Comparison of ENCODE assay signal across 1 cellular context in genomic region chr11:114219559-114220349, GRCh38.
A peak's percentile ranks its signal among the peaks of the same experiment; 100 is the strongest.
TF ChIP-seq lines count a peak whose summit lies in the region.

No MANE protein-coding gene starts in this region.

TF ChIP-seq in K562, 482 proteins besides CTCF, POLR2A, EP300 and RAD21 (continued from another document and continues in another):
- no peak for TF ChIP-seq HBP1 (CRISPR knock-in tag; IDR thresholded peaks at IDR 0.05)
- no peak for TF ChIP-seq YBX1 (IDR thresholded peaks at IDR 0.05)
- TF ChIP-seq ZFP1 (CRISPR knock-in tag; IDR thresholded peaks at IDR 0.05) = no peak
- TF ChIP-seq MNT (conservative IDR thresholded peaks at IDR 0.05) = 0 out of 4 replicates have a peak, but pooled peaks of 1 of the 2 experiments have one; percentile 17
- no peak for TF ChIP-seq PYGO2 (tag; IDR thresholded peaks at IDR 0.05)
- TF ChIP-seq ZNF12 (CRISPR knock-in tag; IDR thresholded peaks at IDR 0.05) = no peak
- no peak for TF ChIP-seq ETV6 (IDR thresholded peaks at IDR 0.05; ENCODE audit: borderline replicate concordance in 1 of 2, low read depth in 2 of 2, low read length in 1 of 2)
- no peak for TF ChIP-seq ETV6 (CRISPR knock-in tag; IDR thresholded peaks at IDR 0.05; ENCODE audit: borderline replicate concordance)
- no peak for TF ChIP-seq RFX1 (IDR thresholded peaks at IDR 0.05)
- TF ChIP-seq C11orf30 (IDR thresholded peaks at IDR 0.05; ENCODE audit: low read depth) = no peak
- TF ChIP-seq ZNF518B (CRISPR knock-in tag; IDR thresholded peaks at IDR 0.05) = no peak
- TF ChIP-seq CHD2 (IDR thresholded peaks at IDR 0.05; ENCODE audit: low read depth, low read length) = no peak
- TF ChIP-seq NR2F6 (CRISPR knock-in tag; IDR thresholded peaks at IDR 0.05) = no peak
- no peak for TF ChIP-seq GATAD2A (IDR thresholded peaks at IDR 0.05)
- no peak for TF ChIP-seq GTF2E2 (tag; IDR thresholded peaks at IDR 0.05)
- no peak for TF ChIP-seq SETDB1 (IDR thresholded peaks at IDR 0.05; ENCODE audit: low read length)
- peak; percentile 65; the same call in 1 of the 2 replicates for TF ChIP-seq DMBX1 (CRISPR knock-in tag; IDR thresholded peaks at IDR 0.05; ENCODE audit: borderline replicate concordance)
- no peak for TF ChIP-seq ZNF764 (CRISPR knock-in tag; IDR thresholded peaks at IDR 0.05; ENCODE audit: low read depth)
- no peak for TF ChIP-seq ZNF407 (IDR thresholded peaks at IDR 0.05; ENCODE audit: low read depth)
- TF ChIP-seq ZNF511 (CRISPR knock-in tag; IDR thresholded peaks at IDR 0.05) = peak; percentile 36; the same call in 1 of the 2 replicates
- no peak for TF ChIP-seq ESRRB (CRISPR knock-in tag; IDR thresholded peaks at IDR 0.05; ENCODE audit: borderline replicate concordance)
- no peak for TF ChIP-seq MCM5 (IDR thresholded peaks at IDR 0.05; ENCODE audit: low read depth)
- no peak for TF ChIP-seq TRIM28 (IDR thresholded peaks at IDR 0.05)
- no peak for TF ChIP-seq PHF20 (IDR thresholded peaks at IDR 0.05; ENCODE audit: partially characterized antibody)
- TF ChIP-seq NR1H2 (CRISPR knock-in tag; IDR thresholded peaks at IDR 0.05) = no peak
- peak; percentile 95 for TF ChIP-seq CBFA2T3 (IDR thresholded peaks at IDR 0.05)
- no peak for TF ChIP-seq PKNOX1 (IDR thresholded peaks at IDR 0.05)
- no peak for TF ChIP-seq ATF6 (CRISPR knock-in tag; IDR thresholded peaks at IDR 0.05)
- peak; percentile 73 for TF ChIP-seq SMARCA4 (IDR thresholded peaks at IDR 0.05)
- TF ChIP-seq YY1 (IDR thresholded peaks at IDR 0.05; ENCODE audit: borderline replicate concordance in 1 of 3, control insufficient read depth in 1 of 3, extremely low read depth in 1 of 3, insufficient read depth in 3 of 3, insufficient read length in 1 of 3, insufficient replicate concordance in 2 of 3, low read depth in 1 of 3, low read length in 2 of 3) = no peak
- TF ChIP-seq CHD1 (IDR thresholded peaks at IDR 0.05; ENCODE audit: low read length) = no peak
- no peak for TF ChIP-seq CREB3 (tag; conservative IDR thresholded peaks at IDR 0.05; ENCODE audit: low read depth)
- TF ChIP-seq KLF6 (CRISPR knock-in tag; IDR thresholded peaks at IDR 0.05; ENCODE audit: borderline replicate concordance) = no peak
- TF ChIP-seq ARID2 (IDR thresholded peaks at IDR 0.05) = no peak
- TF ChIP-seq MITF (IDR thresholded peaks at IDR 0.05) = no peak
- no peak for TF ChIP-seq RAD51 (IDR thresholded peaks at IDR 0.05; ENCODE audit: borderline replicate concordance, low read depth)
- TF ChIP-seq HEY1 (CRISPR knock-in tag; IDR thresholded peaks at IDR 0.05; ENCODE audit: borderline replicate concordance) = no peak
- peak; percentile 94 for TF ChIP-seq FOSL1 (tag; conservative IDR thresholded peaks at IDR 0.05)
- TF ChIP-seq RHOXF2B (CRISPR knock-in tag; conservative IDR thresholded peaks at IDR 0.05) = no peak
- TF ChIP-seq TARDBP (IDR thresholded peaks at IDR 0.05) = no peak
- TF ChIP-seq FOS (IDR thresholded peaks at IDR 0.05; ENCODE audit: extremely low read depth, insufficient read length) = peak; percentile 15
